ENCODE assay signal across 11 cellular contexts in the genomic region with DNA sequence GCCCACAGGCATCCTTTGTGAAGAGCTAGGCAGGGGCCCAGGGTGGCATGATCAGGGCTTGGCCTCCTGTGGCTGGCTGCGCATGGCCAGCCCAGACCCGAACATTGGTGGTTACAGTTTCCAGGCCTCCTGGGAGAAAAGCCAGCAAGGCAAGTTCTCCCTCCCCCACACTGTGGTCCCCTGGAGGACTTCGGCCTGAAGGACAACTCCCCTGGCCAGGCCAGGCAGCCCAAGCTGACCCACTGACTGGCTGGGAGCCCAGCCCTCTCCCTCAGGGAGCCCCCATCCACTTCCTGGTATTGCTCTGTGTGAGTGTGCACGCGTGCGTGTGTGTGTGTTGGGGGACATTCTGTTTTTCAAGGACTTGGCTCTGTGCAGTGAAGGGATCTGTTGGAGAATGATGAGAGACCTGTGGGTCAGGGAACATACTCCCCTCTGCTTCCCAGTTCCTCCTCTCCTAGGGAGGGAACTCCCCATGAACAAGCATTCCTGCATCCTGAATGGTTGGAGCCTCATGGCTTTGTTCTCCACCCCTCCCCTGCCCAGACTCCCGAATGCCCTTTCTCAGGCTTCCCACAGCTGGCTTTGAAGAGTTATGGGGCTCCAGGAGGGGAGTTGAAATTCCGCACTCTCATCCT. TPM values are rescaled to one million over a fixed set of nuclear protein-coding genes. Genes with fewer than 3 reads are reported as not detected.
A peak's percentile ranks its signal among the peaks of the same experiment; 100 is the strongest.
DNase-seq lines count a peak whose midpoint lies in the region; ATAC-seq lines count a peak whose summit lies in the region.
"Had no signal": no experiment of that assay in that cellular context is flagged by ENCODE, and none has a peak within 500 bp of the region (broad histone marks: within the 10 kb centered on the region; RNA-seq: fewer than 3 reads in every experiment).

No MANE protein-coding gene starts in this region.

- peak overlapping the region in 1 of 2 experiments; percentile 27 for H3K23ac ChIP-seq in mesenchymal stem cell (ENCODE audit: low read length in 2 of 2)

- no peak overlapping the region for H2BK120ac ChIP-seq in mesenchymal stem cell (ENCODE audit: low read depth, low read length)

- no peak overlapping the region for H3K4me2 ChIP-seq in mesenchymal stem cell (ENCODE audit: low read length, poor library complexity, severe bottlenecking)
- H3K4me2 ChIP-seq: SK-N-SH had no signal

- H3K36me3 ChIP-seq in adipocyte (ENCODE audit: control insufficient read depth, insufficient read depth, low read length, severe bottlenecking) = no peaks in the 10 kb centered on the region
- peaks cover 6 to 7% of the 10 kb centered on the region in 2 experiments for H3K36me3 ChIP-seq in mesenchymal stem cell (ENCODE audit: control insufficient read depth in 1 of 2, insufficient read depth in 2 of 2, low read depth in 1 of 2, low read length in 2 of 2)

- ATAC-seq in HG03460 (IDR thresholded peaks at IDR 0.05; ENCODE audit: unreplicated experiment) (no peak), GM21576 (IDR thresholded peaks at IDR 0.05; ENCODE audit: unreplicated experiment) (no peak)

- no peaks in the 10 kb centered on the region for H3K27me3 ChIP-seq in adipocyte (replicated peaks; ENCODE audit: control insufficient read depth, insufficient read depth, low read length)
- H3K27me3 ChIP-seq in mesenchymal stem cell (ENCODE audit: control insufficient read depth in 1 of 2, insufficient read depth in 1 of 2, low read length in 2 of 2) = no peaks in the 10 kb centered on the region

- peak overlapping the region; percentile 9 to 32 for H2BK12ac ChIP-seq in mesenchymal stem cell (ENCODE audit: low read length in 2 of 2)

- H3K18ac ChIP-seq in mesenchymal stem cell (ENCODE audit: low read depth in 1 of 2, low read length in 2 of 2) = peak overlapping the region; percentile 47 to 63

- H2BK15ac ChIP-seq in mesenchymal stem cell (ENCODE audit: low read depth, poor library complexity, severe bottlenecking) = peak overlapping the region; percentile 29

- peak overlapping the region; percentile 88 for H4K91ac ChIP-seq in mesenchymal stem cell (ENCODE audit: low read length)

- H3K9me3 ChIP-seq in adipocyte (ENCODE audit: control insufficient read depth, low read length) (peaks cover 7% of the 10 kb centered on the region), mesenchymal stem cell (ENCODE audit: control insufficient read depth, low read length) (peaks cover 3% of the 10 kb centered on the region)
- H3K9me3 ChIP-seq: SK-N-SH had no signal

- H2BK5ac ChIP-seq in mesenchymal stem cell (ENCODE audit: low read depth, low read length, poor library complexity, severe bottlenecking) = no peak overlapping the region

- H3K9ac ChIP-seq in adipocyte (ENCODE audit: low read length) = peak overlapping the region; percentile 72
- peak overlapping the region; percentile 56 for H3K9ac ChIP-seq in mesenchymal stem cell (ENCODE audit: low read length)
- H3K9ac ChIP-seq: SK-N-SH had no signal

- DNase-seq in adipocyte (ENCODE audit: low read depth) (no peak), fibroblast of peridontal ligament (ENCODE audit: extremely low read depth) (peak; percentile 46), mesenchymal stem cell (no peak), superior temporal gyrus (ENCODE audit: extremely low spot score) (peak; percentile 63), DMS79 (lab: John Stamatoyannopoulos, UW) (no peak), DMS153 treated with DMSO at 0.1 percent for 48 hours (lab: John Stamatoyannopoulos, UW; ENCODE audit: unreplicated experiment) (no peak)
- DNase-seq: SK-N-SH; stimulated activated CD4-positive, alpha-beta T cell treated with anti-CD3 and anti-CD28 coated beads, Interleukin-2, amount 100 ng/mL, for 24 hours had no signal

- WGBS in mesenchymal stem cell = 78% methylated on average over 3 of the region's 8 CpGs

- H4K8ac ChIP-seq in mesenchymal stem cell (ENCODE audit: low read length) = peak overlapping the region; percentile 48

- H3K27ac ChIP-seq in mesenchymal stem cell (ENCODE audit: low read length, poor library complexity, severe bottlenecking) = no peak overlapping the region
- H3K27ac ChIP-seq: HL-60 had no signal

- H2AK5ac ChIP-seq in mesenchymal stem cell (ENCODE audit: low read length, severe bottlenecking) = peak overlapping the region; percentile 61

- no peak overlapping the region for H3K14ac ChIP-seq in mesenchymal stem cell (ENCODE audit: low read length in 2 of 2)

- peak overlapping the region; percentile 36 for H3K4me3 ChIP-seq in adipocyte (ENCODE audit: low read length)
- H3K4me3 ChIP-seq in mesenchymal stem cell (ENCODE audit: insufficient read depth in 1 of 2, low read depth in 1 of 2, low read length in 2 of 2) = peak overlapping the region in 1 of 2 experiments; percentile 51

- peak overlapping the region in 1 of 2 experiments; percentile 57 for H3K4ac ChIP-seq in mesenchymal stem cell (ENCODE audit: low read depth in 1 of 2, low read length in 2 of 2)

- H2AFZ ChIP-seq in mesenchymal stem cell (ENCODE audit: low read depth, low read length) = no peak overlapping the region

- H3K79me1 ChIP-seq in mesenchymal stem cell (replicated peaks; ENCODE audit: low read length, poor library complexity, severe bottlenecking) = peaks cover 41% of the 10 kb centered on the region

- H3K4me1 ChIP-seq in adipocyte (ENCODE audit: control insufficient read depth, insufficient read depth, low read length) = peaks cover 53% of the 10 kb centered on the region
- H3K4me1 ChIP-seq in mesenchymal stem cell (ENCODE audit: control insufficient read depth, insufficient read depth, low read depth, low read length) = peaks cover 25% of the 10 kb centered on the region

RNA-seq across cellular contexts. Expression of gene CORO2B, which starts 29.5 kb away (rescaled TPM):
- polyA plus RNA-seq in mesenchymal stem cell (2013, experiment 1 of 2) = 6.0 TPM
- 6.3 TPM for polyA plus RNA-seq in mesenchymal stem cell (2013, experiment 2 of 2)

Comparison
In these comparisons a context has a peak if more than half of its experiments do, and no peak if none do; other contexts are left out.
1. DNase-seq: peak in fibroblast of peridontal ligament (single experiment) and superior temporal gyrus (single experiment); none in adipocyte (single experiment), mesenchymal stem cell (single experiment), DMS79 (single experiment) and DMS153 treated with DMSO at 0.1 percent for 48 hours (single experiment).